Comparison of ENCODE assay signal across 26 cellular contexts in the genomic region with DNA sequence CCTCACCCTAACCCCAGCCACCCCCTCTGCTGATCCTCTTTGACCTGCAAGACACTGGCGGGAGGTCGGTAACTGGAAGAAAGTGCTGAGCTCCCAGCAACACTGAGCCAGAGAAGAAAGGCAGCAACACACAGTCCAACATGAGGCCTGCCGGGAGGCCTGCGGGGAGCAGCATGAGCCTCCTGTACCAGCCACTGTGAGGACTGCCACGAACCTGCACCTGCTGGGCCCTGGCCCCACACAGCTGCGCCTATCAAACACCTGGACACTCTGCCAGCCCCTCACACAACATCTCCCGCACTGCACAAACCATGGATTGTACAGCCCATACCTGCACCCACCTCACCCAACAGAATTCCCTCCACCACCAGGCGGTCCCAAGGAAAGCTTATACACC. TPM values are rescaled to one million over a fixed set of nuclear protein-coding genes. Genes with fewer than 3 reads are reported as not detected.
"Had no signal": no experiment of that assay in that cellular context is flagged by ENCODE, and none has a peak within 500 bp of the region (broad histone marks: within the 10 kb centered on the region; RNA-seq: fewer than 3 reads in every experiment).

No MANE protein-coding gene starts in this region.

- H3K36me3 ChIP-seq: MG63, SJCRH30 had no signal

- H3K27ac ChIP-seq: SJCRH30, VCaP had no signal

- H3K9me3 ChIP-seq: MG63, SJCRH30, SK-N-SH had no signal

- H3K4me2 ChIP-seq: SK-N-SH had no signal

- H3K4me3 ChIP-seq: MG63, SJCRH30 had no signal

- H3K27me3 ChIP-seq: MG63 had no signal

- H3K4me1 ChIP-seq: SJCRH30 had no signal

- DNase-seq: activated CD4-positive, alpha-beta memory T cell treated with anti-CD3 and anti-CD28 coated beads for 36 hours; activated CD4-positive, alpha-beta T cell treated with anti-CD3 and anti-CD28 coated beads, Interleukin-2, amount 10 ng/mL, durations not matched to agents 7 days and 5 days; activated CD4-positive, CD25-positive, alpha-beta regulatory T cell; activated CD8-positive, alpha-beta memory T cell treated with anti-CD3 and anti-CD28 coated beads for 24 hours; activated gamma-delta T cell treated with Interleukin-2 at 50 U/mL for 16 hours; activated naive CD4-positive, alpha-beta T cell treated with anti-CD3 and anti-CD28 coated beads, Interleukin-2, amount 10 ng/mL, durations not matched to agents 7 days and 5 days; activated naive CD8-positive, alpha-beta T cell treated with anti-CD3 and anti-CD28 coated beads for 36 hours; activated T-cell treated with anti-CD3 and anti-CD28 coated beads, Interleukin-2, amount 50 U/mL, for 48 hours; cerebellar nuclear complex; MG63; NCI-H1105; NCI-H1436; NCI-H1694 treated with DMSO at 0.1 percent for 48 hours; NCI-H2029 treated with DMSO at 0.1 percent for 48 hours; NCI-H524; NK-92 treated with Interleukin-12 subunit alpha and Interleukin-12 subunit beta, amount 100 ng/mL, for 24 hours; OCI-M1; RPMI8226; SJCRH30; SK-N-SH; T-helper 1 cell had no signal

- H3K9ac ChIP-seq: SK-N-SH had no signal

- ATAC-seq: activated T-helper 17 cell treated with anti-CD3 and anti-CD28 coated beads, Interleukin-2, amount 50 U/mL, for 72 hours; Panc1; Right ventricle myocardium inferior had no signal

RNA-seq across cellular contexts. Expression of a gene that starts 18.3 kb away (rescaled TPM):
- total RNA-seq: activated CD4-positive, alpha-beta memory T cell treated with anti-CD3 and anti-CD28 coated beads for 36 hours; activated CD4-positive, alpha-beta T cell treated with anti-CD3 and anti-CD28 coated beads, Interleukin-2, amount 10 ng/mL, durations not matched to agents 7 days and 5 days; activated naive CD8-positive, alpha-beta T cell treated with anti-CD3 and anti-CD28 coated beads for 36 hours; activated T-helper 17 cell treated with anti-CD3 and anti-CD28 coated beads, Interleukin-2, amount 50 U/mL, for 72 hours; T-helper 2 cell treated with Interferon-gamma antibody and Interleukin-4, amounts not matched to agents 100 ng/mL and 5 ng/mL, for 36 hours had no signal

RNA-seq across cellular contexts. Expression of a gene that starts 31.4 kb away (rescaled TPM):
- total RNA-seq: activated CD4-positive, alpha-beta memory T cell treated with anti-CD3 and anti-CD28 coated beads for 36 hours; activated CD4-positive, alpha-beta T cell treated with anti-CD3 and anti-CD28 coated beads, Interleukin-2, amount 10 ng/mL, durations not matched to agents 7 days and 5 days; activated naive CD8-positive, alpha-beta T cell treated with anti-CD3 and anti-CD28 coated beads for 36 hours; activated T-helper 17 cell treated with anti-CD3 and anti-CD28 coated beads, Interleukin-2, amount 50 U/mL, for 72 hours; T-helper 2 cell treated with Interferon-gamma antibody and Interleukin-4, amounts not matched to agents 100 ng/mL and 5 ng/mL, for 36 hours had no signal
